Comparison of ENCODE assay signal across 9 cellular contexts in the genomic region with DNA sequence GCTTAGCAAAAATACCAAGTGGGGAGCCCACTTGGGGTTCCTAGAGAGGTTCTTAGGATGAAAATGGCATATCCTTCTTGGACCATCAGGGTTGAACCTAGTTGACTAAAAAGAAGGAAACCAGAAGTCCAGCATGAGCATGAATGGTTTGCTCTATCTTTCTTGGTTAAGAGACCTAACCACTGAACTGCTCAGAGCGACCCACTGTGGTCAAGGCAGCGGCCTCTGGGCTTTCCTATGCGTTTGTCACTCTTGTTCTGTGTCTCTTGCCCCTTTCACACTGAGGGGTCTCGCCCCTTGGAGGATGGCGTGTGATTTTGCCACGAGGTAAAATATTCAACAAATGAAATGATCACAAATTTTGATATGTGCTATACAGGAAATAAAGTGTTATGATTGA. TPM values are rescaled to one million over a fixed set of nuclear protein-coding genes. Genes with fewer than 3 reads are reported as not detected.
A peak's percentile ranks its signal among the peaks of the same experiment; 100 is the strongest.
DNase-seq lines count a peak whose midpoint lies in the region; ATAC-seq and TF ChIP-seq lines count a peak whose summit lies in the region.
"Had no signal": no experiment of that assay in that cellular context is flagged by ENCODE, and none has a peak within 500 bp of the region (broad histone marks: within the 10 kb centered on the region; RNA-seq: fewer than 3 reads in every experiment).

No MANE protein-coding gene starts in this region.

- CTCF ChIA-PET in activated CD8-positive, alpha-beta T cell treated with anti-CD3 and anti-CD28 coated beads for 36 hours (lab: Charles Lee): interaction anchor here (0.8 to 6.6 kb wide), 8 partner anchors 9 to 97 kb away, joined by 3 to 31 read pairs (median 8); partner anchors contain the start of genes ALOXE3, CTC1 and PFAS

- peak overlapping the region; percentile 54 for H2AFZ ChIP-seq in hepatocyte

- peak overlapping the region; percentile 93 for H3K27ac Mint-ChIP-seq in T-helper 2 cell treated with Interferon-gamma antibody and Interleukin-4, amounts not matched to agents 5 μg/mL and 100 μg/mL, for 36 hours
- peak overlapping the region; percentile 90 for H3K27ac Mint-ChIP-seq in activated CD8-positive, alpha-beta T cell treated with anti-CD3 and anti-CD28 coated beads for 36 hours
- H3K27ac Mint-ChIP-seq: effector memory CD8-positive, alpha-beta T cell had no signal

- H3K27me3 ChIP-seq in hepatocyte: no peaks in the 10 kb centered on the region

- no peaks in the 10 kb centered on the region for H3K9me3 Mint-ChIP-seq in T-helper 2 cell treated with Interferon-gamma antibody and Interleukin-4, amounts not matched to agents 5 μg/mL and 100 μg/mL, for 36 hours
- H3K9me3 Mint-ChIP-seq in activated CD8-positive, alpha-beta T cell treated with anti-CD3 and anti-CD28 coated beads for 36 hours: no peaks in the 10 kb centered on the region
- H3K9me3 Mint-ChIP-seq: effector memory CD8-positive, alpha-beta T cell had no signal

- intact Hi-C loops in activated CD8-positive, alpha-beta T cell treated with anti-CD3 and anti-CD28 coated beads for 36 hours (cut with micrococcal nuclease): loop anchor here (1.0 kb wide), 1 partner anchor 9 kb away; no protein-coding TSS in a partner anchor

- peak overlapping the region; percentile 67 for H3K27ac ChIP-seq in hepatocyte
- H3K27ac ChIP-seq in substantia nigra (ENCODE audit: low read depth, low read length, poor library complexity, severe bottlenecking): peak overlapping the region; percentile 96

- TF ChIP-seq CTCF in activated CD8-positive, alpha-beta T cell treated with anti-CD3 and anti-CD28 coated beads for 36 hours (IDR thresholded peaks at IDR 0.05): no peak
- TF ChIP-seq CTCF in hepatocyte (IDR thresholded peaks at IDR 0.05; ENCODE audit: poor library complexity): no peak

- no peak overlapping the region for H3K4me3 ChIP-seq in hepatocyte

- H3K9me3 ChIP-seq in hepatocyte (ENCODE audit: low read depth): no peaks in the 10 kb centered on the region

- no peak for DNase-seq in T-helper 2 cell treated with Interferon-gamma antibody and Interleukin-4, amounts not matched to agents 5 μg/mL and 100 μg/mL, for 36 hours (ENCODE audit: low spot score)
- no peak for DNase-seq in T-helper 2 cell
- no peak for DNase-seq in activated CD8-positive, alpha-beta T cell treated with anti-CD3 and anti-CD28 coated beads for 36 hours
- no peak for DNase-seq in hepatocyte (ENCODE audit: low spot score)
- DNase-seq in substantia nigra (lab: John Stamatoyannopoulos, UW): no peak
- DNase-seq in NCI-H345 treated with DMSO at 0.1 percent for 48 hours (lab: John Stamatoyannopoulos, UW; ENCODE audit: unreplicated experiment): no peak

- no peaks in the 10 kb centered on the region for H3K36me3 Mint-ChIP-seq in T-helper 2 cell treated with Interferon-gamma antibody and Interleukin-4, amounts not matched to agents 5 μg/mL and 100 μg/mL, for 36 hours (ENCODE audit: low read depth)
- H3K36me3 Mint-ChIP-seq in activated CD8-positive, alpha-beta T cell treated with anti-CD3 and anti-CD28 coated beads for 36 hours (ENCODE audit: low read depth): no peaks in the 10 kb centered on the region

- H3K79me2 ChIP-seq in hepatocyte: peaks cover 9% of the 10 kb centered on the region

- no peak overlapping the region for H3K4me3 Mint-ChIP-seq in T-helper 2 cell treated with Interferon-gamma antibody and Interleukin-4, amounts not matched to agents 5 μg/mL and 100 μg/mL, for 36 hours
- H3K4me3 Mint-ChIP-seq in activated CD8-positive, alpha-beta T cell treated with anti-CD3 and anti-CD28 coated beads for 36 hours: no peak overlapping the region
- H3K4me3 Mint-ChIP-seq: effector memory CD8-positive, alpha-beta T cell had no signal

- 50% methylated on average over 6 of the region's 6 CpGs for WGBS in hepatocyte (ENCODE audit: low lambda C conversion rate, missing lambda C conversion rate)

- H4K20me1 ChIP-seq in hepatocyte (ENCODE audit: insufficient read depth, poor library complexity, severe bottlenecking): no peaks in the 10 kb centered on the region

- H3K4me1 Mint-ChIP-seq in T-helper 2 cell treated with Interferon-gamma antibody and Interleukin-4, amounts not matched to agents 5 μg/mL and 100 μg/mL, for 36 hours (ENCODE audit: low read depth): peaks cover 10% of the 10 kb centered on the region
- H3K4me1 Mint-ChIP-seq in activated CD8-positive, alpha-beta T cell treated with anti-CD3 and anti-CD28 coated beads for 36 hours (ENCODE audit: low read depth): peaks cover 10% of the 10 kb centered on the region

- no peaks in the 10 kb centered on the region for H3K27me3 Mint-ChIP-seq in T-helper 2 cell treated with Interferon-gamma antibody and Interleukin-4, amounts not matched to agents 5 μg/mL and 100 μg/mL, for 36 hours (ENCODE audit: low read depth)
- no peaks in the 10 kb centered on the region for H3K27me3 Mint-ChIP-seq in activated CD8-positive, alpha-beta T cell treated with anti-CD3 and anti-CD28 coated beads for 36 hours
- H3K27me3 Mint-ChIP-seq: effector memory CD8-positive, alpha-beta T cell had no signal

- peak overlapping the region; percentile 72 for H3K4me2 ChIP-seq in hepatocyte

- POLR2A ChIA-PET in activated CD8-positive, alpha-beta T cell treated with anti-CD3 and anti-CD28 coated beads for 36 hours (lab: Charles Lee): interaction anchor here (1.4 to 12.1 kb wide), 6 partner anchors 15 to 68 kb away, joined by 3 to 273 read pairs (median 78); partner anchors contain the start of genes AURKB, TMEM107 and VAMP2

- H3K9me2 ChIP-seq in hepatocyte (replicated peaks; ENCODE audit: insufficient read depth): no peaks in the 10 kb centered on the region

- ATAC-seq in activated CD8-positive, alpha-beta T cell treated with anti-CD3 and anti-CD28 coated beads for 36 hours: no peak
- no peak for ATAC-seq in GM19397 (IDR thresholded peaks at IDR 0.05; ENCODE audit: unreplicated experiment)
- ATAC-seq in HG03139 (IDR thresholded peaks at IDR 0.05; ENCODE audit: unreplicated experiment): no peak

- no peaks in the 10 kb centered on the region for H3K36me3 ChIP-seq in hepatocyte (replicated peaks; ENCODE audit: insufficient read depth, low read depth)

- peaks cover 12% of the 10 kb centered on the region for H3K4me1 ChIP-seq in hepatocyte (ENCODE audit: insufficient read depth)

RNA-seq across cellular contexts. Expression of gene BORCS6, which starts 0.5 kb away (rescaled TPM):
- 1 to 10 TPM; 5.5 to 6.2 TPM for total RNA-seq in activated CD8-positive, alpha-beta T cell treated with anti-CD3 and anti-CD28 coated beads for 36 hours
- 9.4 and 10.7 TPM in 2 replicates for total RNA-seq in hepatocyte
- polyA plus RNA-seq in hepatocyte: 7.7 and 10.2 TPM in 2 replicates

RNA-seq across cellular contexts. Expression of gene TMEM107, which starts 14.3 kb away (rescaled TPM):
- 10 to 100 TPM; 33.4 to 35.9 TPM for total RNA-seq in activated CD8-positive, alpha-beta T cell treated with anti-CD3 and anti-CD28 coated beads for 36 hours
- total RNA-seq in hepatocyte: 21.1 and 25.3 TPM in 2 replicates
- polyA plus RNA-seq in hepatocyte: 12.8 and 13.6 TPM in 2 replicates

RNA-seq across cellular contexts. Expression of gene AURKB, which starts 19.9 kb away (rescaled TPM):
- 100 to 1,000 TPM; 170 to 174 TPM for total RNA-seq in activated CD8-positive, alpha-beta T cell treated with anti-CD3 and anti-CD28 coated beads for 36 hours
- 9.3 and 9.9 TPM in 2 replicates for total RNA-seq in hepatocyte
- 25.3 and 27.5 TPM in 2 replicates for polyA plus RNA-seq in hepatocyte

RNA-seq across cellular contexts. Expression of gene VAMP2, which starts 27.8 kb away (rescaled TPM):
- total RNA-seq in activated CD8-positive, alpha-beta T cell treated with anti-CD3 and anti-CD28 coated beads for 36 hours: 10 to 100 TPM; 30.0 to 33.7 TPM
- 8.2 and 8.5 TPM in 2 replicates for total RNA-seq in hepatocyte
- 44.6 and 85.7 TPM in 2 replicates for polyA plus RNA-seq in hepatocyte

RNA-seq across cellular contexts. Expression of gene PER1, which starts 38.3 kb away (rescaled TPM):
- 100 to 1,000 TPM; 123 to 129 TPM for total RNA-seq in activated CD8-positive, alpha-beta T cell treated with anti-CD3 and anti-CD28 coated beads for 36 hours
- 35.3 and 36.5 TPM in 2 replicates for total RNA-seq in hepatocyte
- polyA plus RNA-seq in hepatocyte: 107 and 143 TPM in 2 replicates

Comparison
In these comparisons a context has a peak if more than half of its experiments do, and no peak if none do; other contexts are left out.
1. RNA of gene AURKB, which starts 19.9 kb away (total RNA-seq): 170 to 174 TPM in activated CD8-positive, alpha-beta T cell treated with anti-CD3 and anti-CD28 coated beads for 36 hours; 9.3 to 9.9 TPM in hepatocyte; every median in the first group is over 10 times any median in the second.